Comparison of ENCODE assay signal across 11 cellular contexts in genomic region chr14:25820368-25820767, GRCh38.
"Had no signal": no experiment of that assay in that cellular context is flagged by ENCODE, and none has a peak within 500 bp of the region (broad histone marks: within the 10 kb centered on the region; RNA-seq: fewer than 3 reads in every experiment).

No MANE protein-coding gene starts in this region.

- FAIRE-seq: H1, H54 had no signal

- H3K4me3 ChIP-seq: GM23248, GM23338, HAP-1 had no signal

- DNase-seq: GM23248, GOT3, H7, H9, HCEC 1CT, HFFc6 had no signal

- ATAC-seq: GM23338, HCT116 had no signal

- H3K36me3 ChIP-seq: HAP-1 had no signal
